16 cellular contexts compared by ENCODE assay signal in genomic region chr5:96823060-96823459, GRCh38. TPM values are rescaled to one million over a fixed set of nuclear protein-coding genes. Genes with fewer than 3 reads are reported as not detected.
DNase-seq lines count a peak whose midpoint lies in the region; ATAC-seq and TF ChIP-seq lines count a peak whose summit lies in the region.
"Had no signal": no experiment of that assay in that cellular context is flagged by ENCODE, and none has a peak within 500 bp of the region (broad histone marks: within the 10 kb centered on the region; RNA-seq: fewer than 3 reads in every experiment).

No MANE protein-coding gene starts in this region.

- H3K4me1 Mint-ChIP-seq in activated T-cell treated with anti-CD3 and anti-CD28 coated beads, Interleukin-2, amount 50 U/mL, for 72 hours (ENCODE audit: low read depth) = peaks cover 37% of the 10 kb centered on the region
- H3K4me1 Mint-ChIP-seq: IgD-negative memory B cell had no signal

- no peak for DNase-seq in activated T-cell treated with anti-CD3 and anti-CD28 coated beads, Interleukin-2, amount 50 U/mL, for 72 hours
- DNase-seq in activated T-cell treated with anti-CD3 and anti-CD28 coated beads, Interleukin-2, amount 50 U/mL, for 48 hours = no peak
- DNase-seq in left lobe of liver (ENCODE audit: low spot score) (no peak), dermis blood vessel endothelial cell (no peak)
- DNase-seq: gastrocnemius medialis, left cardiac atrium, NCI-H1092, right lobe of liver, WERI-Rb-1 had no signal

- H3K9me2 ChIP-seq in OCI-LY1 (ENCODE audit: low read depth, low read length) = no peaks in the 10 kb centered on the region

- H3K9me3 Mint-ChIP-seq in activated T-cell treated with anti-CD3 and anti-CD28 coated beads, Interleukin-2, amount 50 U/mL, for 72 hours = no peaks in the 10 kb centered on the region
- H3K9me3 Mint-ChIP-seq: dendritic cell treated with granulocyte-macrophage colony-stimulating factor and Interleukin-4, amounts not matched to agents 40 ng/mL and 50 ng/mL, for 4 days; IgD-negative memory B cell had no signal

- H3K36me3 Mint-ChIP-seq in activated T-cell treated with anti-CD3 and anti-CD28 coated beads, Interleukin-2, amount 50 U/mL, for 72 hours (ENCODE audit: insufficient read depth in 2 of 2) = no peaks in the 10 kb centered on the region
- H3K36me3 Mint-ChIP-seq: activated naive CD4-positive, alpha-beta T cell treated with anti-CD3 and anti-CD28 coated beads, Interleukin-2, amount 50 U/mL, for 72 hours; IgD-negative memory B cell had no signal

- H3K4me2 ChIP-seq in OCI-LY1 (ENCODE audit: low read length) = no peak overlapping the region

- H3K36me3 ChIP-seq in OCI-LY1 (ENCODE audit: insufficient read depth, low read length) = no peaks in the 10 kb centered on the region
- H3K36me3 ChIP-seq: gastrocnemius medialis, right lobe of liver, WERI-Rb-1 had no signal

- H3K27ac ChIP-seq in OCI-LY1 (ENCODE audit: low read depth, low read length, poor library complexity, severe bottlenecking) = no peak overlapping the region
- H3K27ac ChIP-seq: gastrocnemius medialis, right lobe of liver, WERI-Rb-1 had no signal

- H4K20me1 ChIP-seq in OCI-LY1 (ENCODE audit: insufficient read depth, low read length) = no peaks in the 10 kb centered on the region

- TF ChIP-seq CTCF in GM12873 (IDR thresholded peaks at IDR 0.05; ENCODE audit: insufficient read depth, low read depth, low read length, missing control alignments) (peak; percentile 13), OCI-LY1 (IDR thresholded peaks at IDR 0.05; ENCODE audit: low read length) (peak; percentile 22; the same call in 1 of the 2 replicates)

- H3K27me3 Mint-ChIP-seq in activated T-cell treated with anti-CD3 and anti-CD28 coated beads, Interleukin-2, amount 50 U/mL, for 72 hours (ENCODE audit: low read depth) = no peaks in the 10 kb centered on the region
- H3K27me3 Mint-ChIP-seq: dendritic cell treated with granulocyte-macrophage colony-stimulating factor and Interleukin-4, amounts not matched to agents 40 ng/mL and 50 ng/mL, for 4 days had no signal

- H3K27ac Mint-ChIP-seq in activated T-cell treated with anti-CD3 and anti-CD28 coated beads, Interleukin-2, amount 50 U/mL, for 72 hours = no peak overlapping the region
- H3K27ac Mint-ChIP-seq: activated naive CD4-positive, alpha-beta T cell treated with anti-CD3 and anti-CD28 coated beads, Interleukin-2, amount 50 U/mL, for 72 hours; dendritic cell treated with granulocyte-macrophage colony-stimulating factor and Interleukin-4, amounts not matched to agents 40 ng/mL and 50 ng/mL, for 4 days; IgD-negative memory B cell had no signal

- no peak overlapping the region for H2AFZ ChIP-seq in OCI-LY1 (ENCODE audit: low read length)

- ATAC-seq in activated T-cell treated with anti-CD3 and anti-CD28 coated beads, Interleukin-2, amount 50 U/mL, for 72 hours (replicated peaks in 1 of 2) = peak; percentile 33 to 44
- ATAC-seq in left lobe of liver = peak; percentile 47
- no peak for ATAC-seq in esophagus mucosa
- ATAC-seq in HG02840 (IDR thresholded peaks at IDR 0.05; ENCODE audit: low FRiP score, unreplicated experiment) = no peak

- no peaks in the 10 kb centered on the region for H3F3A ChIP-seq in OCI-LY1 (ENCODE audit: insufficient read depth, low read length)

- H3K4me1 ChIP-seq in OCI-LY1 (ENCODE audit: insufficient read depth, low read length, severe bottlenecking) = no peaks in the 10 kb centered on the region
- H3K4me1 ChIP-seq: gastrocnemius medialis, right lobe of liver had no signal

- H3K9ac ChIP-seq in OCI-LY1 (ENCODE audit: low read length) = no peak overlapping the region

- H3K9me3 ChIP-seq in OCI-LY1 (ENCODE audit: low read length) = no peaks in the 10 kb centered on the region
- H3K9me3 ChIP-seq: gastrocnemius medialis, right lobe of liver had no signal

- H3K27me3 ChIP-seq in OCI-LY1 (ENCODE audit: insufficient read depth, low read length) = no peaks in the 10 kb centered on the region
- H3K27me3 ChIP-seq: gastrocnemius medialis, right lobe of liver had no signal

- H3K79me2 ChIP-seq in OCI-LY1 (ENCODE audit: insufficient read depth, low read length) = no peaks in the 10 kb centered on the region

- no peak overlapping the region for H3K4me3 Mint-ChIP-seq in activated T-cell treated with anti-CD3 and anti-CD28 coated beads, Interleukin-2, amount 50 U/mL, for 72 hours
- H3K4me3 Mint-ChIP-seq: dendritic cell treated with granulocyte-macrophage colony-stimulating factor and Interleukin-4, amounts not matched to agents 40 ng/mL and 50 ng/mL, for 4 days; IgD-negative memory B cell had no signal

- no peak overlapping the region for H3K4me3 ChIP-seq in OCI-LY1 (ENCODE audit: low read depth, low read length, poor library complexity, severe bottlenecking)
- H3K4me3 ChIP-seq: gastrocnemius medialis, right lobe of liver had no signal

RNA-seq across cellular contexts. Expression of gene ERAP1, which starts 15.3 kb away (rescaled TPM):
- total RNA-seq in activated T-cell treated with anti-CD3 and anti-CD28 coated beads, Interleukin-2, amount 50 U/mL, for 72 hours = 100 to 1,000 TPM in 1 of 2 donors, 10 to 100 TPM in 1; 91.3 to 105 TPM
- total RNA-seq in left lobe of liver (33.5 TPM), esophagus mucosa (20.7 TPM), dermis blood vessel endothelial cell (63.6 and 117 TPM in 2 replicates)

RNA-seq across cellular contexts. Expression of gene ERAP2, which starts 53.2 kb away (rescaled TPM):
- 100 to 1,000 TPM in 1 of 2 donors, 10 to 100 TPM in 1; 92.1 to 133 TPM for total RNA-seq in activated T-cell treated with anti-CD3 and anti-CD28 coated beads, Interleukin-2, amount 50 U/mL, for 72 hours
- 7.1 TPM for total RNA-seq in left lobe of liver
- total RNA-seq in esophagus mucosa = 1.3 TPM
- 8.4 and 132 TPM in 2 replicates for total RNA-seq in dermis blood vessel endothelial cell

Comparison
In these comparisons a context has a peak if more than half of its experiments do, and no peak if none do; other contexts are left out.
1. ATAC-seq: peak in activated T-cell treated with anti-CD3 and anti-CD28 coated beads, Interleukin-2, amount 50 U/mL, for 72 hours (2 of 2) and left lobe of liver (single experiment); none in esophagus mucosa (single experiment) and HG02840 (single experiment).